In genomic region chr7:100433592-100434296, GRCh38 we compare ENCODE assay signal across 10 cellular contexts. TPM values are rescaled to one million over a fixed set of nuclear protein-coding genes. Genes with fewer than 3 reads are reported as not detected.
DNase-seq lines count a peak whose midpoint lies in the region; ATAC-seq and TF ChIP-seq lines count a peak whose summit lies in the region.
"Had no signal": no experiment of that assay in that cellular context is flagged by ENCODE, and none has a peak within 500 bp of the region (broad histone marks: within the 10 kb centered on the region; RNA-seq: fewer than 3 reads in every experiment).

No MANE protein-coding gene starts in this region.

- peak; percentile 18 for DNase-seq in left cardiac atrium
- no peak for DNase-seq in left ventricle myocardium superior
- DNase-seq in T-helper 17 cell = no peak
- DNase-seq in glutamatergic neuron = no peak
- DNase-seq in type B pancreatic cell (ENCODE audit: extremely low spot score, unreplicated experiment) = no peak
- DNase-seq in activated effector memory CD4-positive, alpha-beta T cell treated with Interleukin-2 at 50 U/mL for 16 hours = no peak
- DNase-seq in DMS114 treated with DMSO at 0.1 percent for 48 hours (lab: John Stamatoyannopoulos, UW; ENCODE audit: unreplicated experiment) = no peak

- intact Hi-C loops in left cardiac atrium (cut with DNase I) = no loop called here
- intact Hi-C loops in left ventricle myocardium superior (cut with micrococcal nuclease) = no loop called here

- H3K9me3 Mint-ChIP-seq in glutamatergic neuron (ENCODE audit: unreplicated experiment) = peaks cover 23% of the 10 kb centered on the region
- H3K9me3 Mint-ChIP-seq in type B pancreatic cell = no peaks in the 10 kb centered on the region

- H3K4me1 Mint-ChIP-seq in T-helper 17 cell (peaks cover 46% of the 10 kb centered on the region), glutamatergic neuron (ENCODE audit: low read depth, unreplicated experiment) (peaks cover 8% of the 10 kb centered on the region), type B pancreatic cell (ENCODE audit: unreplicated experiment) (peaks cover 35% of the 10 kb centered on the region)

- TF ChIP-seq CTCF in glutamatergic neuron (IDR thresholded peaks at IDR 0.05; ENCODE audit: partially characterized antibody, unreplicated experiment) (no peak), type B pancreatic cell (conservative IDR thresholded peaks at IDR 0.05) (no peak)

- H3K36me3 Mint-ChIP-seq in T-helper 17 cell (ENCODE audit: low read depth) = peaks cover 6% of the 10 kb centered on the region
- H3K36me3 Mint-ChIP-seq in glutamatergic neuron (ENCODE audit: unreplicated experiment) = no peaks in the 10 kb centered on the region
- H3K36me3 Mint-ChIP-seq in type B pancreatic cell = peaks cover 26% of the 10 kb centered on the region

- no peaks in the 10 kb centered on the region for H3K9me3 ChIP-seq in T-helper 17 cell (ENCODE audit: control insufficient read depth, low read length, poor library complexity, severe bottlenecking)

- H3K27ac Mint-ChIP-seq in T-helper 17 cell (peak overlapping the region; percentile 98), glutamatergic neuron (ENCODE audit: unreplicated experiment) (peak overlapping the region; percentile 72), type B pancreatic cell (peak overlapping the region; percentile 93)

- H3K27me3 Mint-ChIP-seq in T-helper 17 cell (no peaks in the 10 kb centered on the region), glutamatergic neuron (ENCODE audit: unreplicated experiment) (peaks cover 17% of the 10 kb centered on the region), type B pancreatic cell (peaks cover 9% of the 10 kb centered on the region)

- H3K4me3 Mint-ChIP-seq in T-helper 17 cell = peak overlapping the region; percentile 33
- H3K4me3 Mint-ChIP-seq in glutamatergic neuron (ENCODE audit: unreplicated experiment) = no peak overlapping the region
- H3K4me3 Mint-ChIP-seq in type B pancreatic cell = peak overlapping the region; percentile 90

- ATAC-seq in left cardiac atrium = no peak
- no peak for ATAC-seq in left ventricle myocardium superior
- ATAC-seq in T-helper 17 cell = no peak
- ATAC-seq in HG02678 (IDR thresholded peaks at IDR 0.05; ENCODE audit: unreplicated experiment) = no peak

RNA-seq across cellular contexts. Expression of gene PPP1R35, which starts 2.6 kb away (rescaled TPM):
- total RNA-seq in left cardiac atrium (10 to 100 TPM; 15.5 to 19.8 TPM), left ventricle myocardium superior (10.3 TPM), T-helper 17 cell (10 to 100 TPM; 45.2 to 48.1 TPM), glutamatergic neuron (ENCODE audit: unreplicated experiment) (24.1 TPM), type B pancreatic cell (ENCODE audit: low replicate concordance) (31.4 and 33.8 TPM in 2 replicates)

RNA-seq across cellular contexts. Expression of gene MEPCE, which starts 4.1 kb away (rescaled TPM):
- total RNA-seq in left cardiac atrium = 10 to 100 TPM; 20.9 to 23.9 TPM
- 25.8 TPM for total RNA-seq in left ventricle myocardium superior
- total RNA-seq in T-helper 17 cell = 10 to 100 TPM; 66.1 to 66.8 TPM
- 18.5 TPM for total RNA-seq in glutamatergic neuron (ENCODE audit: unreplicated experiment)
- total RNA-seq in type B pancreatic cell (ENCODE audit: low replicate concordance) = 27.5 and 36.6 TPM in 2 replicates

RNA-seq across cellular contexts. Expression of gene ZCWPW1, which starts 5.2 kb away (rescaled TPM):
- total RNA-seq in left cardiac atrium = 1 to 10 TPM; 3.6 to 4.9 TPM
- total RNA-seq in left ventricle myocardium superior = 4.2 TPM
- total RNA-seq in T-helper 17 cell = 1 to 10 TPM; 5.1 TPM
- 1.8 TPM for total RNA-seq in glutamatergic neuron (ENCODE audit: unreplicated experiment)
- total RNA-seq in type B pancreatic cell (ENCODE audit: low replicate concordance) = 2.2 and 2.7 TPM in 2 replicates

RNA-seq across cellular contexts. Expression of gene SPACDR, which starts 30.3 kb away (rescaled TPM):
- under 1 TPM; 0.38 to 0.73 TPM for total RNA-seq in left cardiac atrium
- 0.32 TPM for total RNA-seq in left ventricle myocardium superior
- 1 to 10 TPM; 1.4 to 1.7 TPM for total RNA-seq in T-helper 17 cell
- 1.7 TPM for total RNA-seq in glutamatergic neuron (ENCODE audit: unreplicated experiment)
- 1.4 and 2.8 TPM in 2 replicates for total RNA-seq in type B pancreatic cell (ENCODE audit: low replicate concordance)
- total RNA-seq: RPMI7951, ureter had no signal

RNA-seq across cellular contexts. Expression of gene TSC22D4, which starts 45.3 kb away (rescaled TPM):
- total RNA-seq in left cardiac atrium = 10 to 100 TPM; 31.3 to 36.2 TPM
- total RNA-seq in left ventricle myocardium superior = 51.1 TPM
- 100 to 1,000 TPM in 1 of 2 donors, 10 to 100 TPM in 1; 94.7 to 104 TPM for total RNA-seq in T-helper 17 cell
- total RNA-seq in glutamatergic neuron (ENCODE audit: unreplicated experiment) = 39.6 TPM
- 45.3 and 57.6 TPM in 2 replicates for total RNA-seq in type B pancreatic cell (ENCODE audit: low replicate concordance)
